Comparison of ENCODE assay signal across 1 cellular context in the genomic region with DNA sequence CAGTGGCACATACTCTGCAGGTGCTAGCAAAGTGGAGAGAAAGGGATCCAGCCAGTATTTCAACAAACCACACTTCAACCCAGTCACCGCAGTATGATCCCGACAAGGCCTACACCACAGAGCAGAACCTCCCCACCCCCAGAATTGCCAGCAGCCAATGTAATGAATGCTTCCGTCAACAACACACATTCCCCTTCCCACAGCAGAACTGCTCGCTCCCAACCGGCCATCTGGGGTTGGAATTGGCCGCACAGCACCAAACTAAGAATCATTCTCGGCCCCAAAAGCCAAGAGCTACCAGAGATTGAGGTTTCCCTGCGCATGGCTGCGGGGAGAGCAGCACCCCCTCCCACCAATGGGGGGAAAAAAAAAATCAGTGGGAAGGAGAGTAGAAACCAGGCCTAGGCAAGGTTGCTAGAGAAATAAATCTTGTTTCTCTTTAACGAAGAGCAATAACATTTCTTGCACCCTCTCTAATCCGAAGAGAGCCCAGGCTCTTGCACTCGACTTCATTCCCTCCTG.
TF ChIP-seq lines count a peak whose summit lies in the region.

No MANE protein-coding gene starts in this region.

TF ChIP-seq in K562, 482 proteins besides CTCF, POLR2A, EP300 and RAD21 (continued from another document):
- no peak for TF ChIP-seq CREB5 (CRISPR knock-in tag; IDR thresholded peaks at IDR 0.05)
- TF ChIP-seq ZC3H11A (IDR thresholded peaks at IDR 0.05; ENCODE audit: low read depth, low read length), result no peak
- TF ChIP-seq CBFB (CRISPR knock-in tag; IDR thresholded peaks at IDR 0.05), result no peak
- TF ChIP-seq ZHX1 (conservative IDR thresholded peaks at IDR 0.05; ENCODE audit: low read length), result no peak
- no peak for TF ChIP-seq ZNF449 (CRISPR knock-in tag; IDR thresholded peaks at IDR 0.05)
- TF ChIP-seq TCF7 (IDR thresholded peaks at IDR 0.05; ENCODE audit: borderline replicate concordance), result no peak
- no peak for TF ChIP-seq CEBPG (CRISPR knock-in tag; IDR thresholded peaks at IDR 0.05)
- no peak for TF ChIP-seq CEBPG (tag; conservative IDR thresholded peaks at IDR 0.05 in 1 of 2, IDR thresholded peaks at IDR 0.05 in 1 of 2)
